ENCODE assay signal across 19 cellular contexts in genomic region chr6:45326698-45327417, GRCh38. TPM values are rescaled to one million over a fixed set of nuclear protein-coding genes. Genes with fewer than 3 reads are reported as not detected.
DNase-seq lines count a peak whose midpoint lies in the region; ATAC-seq, FAIRE-seq and TF ChIP-seq lines count a peak whose summit lies in the region.
"Had no signal": no experiment of that assay in that cellular context is flagged by ENCODE, and none has a peak within 500 bp of the region (broad histone marks: within the 10 kb centered on the region; RNA-seq: fewer than 3 reads in every experiment).

No MANE protein-coding gene starts in this region.

- no peaks in the 10 kb centered on the region for H3K27me3 ChIP-seq in keratinocyte (ENCODE audit: control insufficient read depth, extremely low read depth, insufficient read depth, low read length)
- H3K27me3 ChIP-seq: upper lobe of left lung had no signal

- H3K9me3 ChIP-seq in keratinocyte (ENCODE audit: control insufficient read depth, low read depth, low read length) = no peaks in the 10 kb centered on the region
- H3K9me3 ChIP-seq: upper lobe of left lung had no signal

- H2AFZ ChIP-seq in keratinocyte (ENCODE audit: control insufficient read depth, low read length) = no peak overlapping the region
- H2AFZ ChIP-seq: parathyroid adenoma had no signal

- no peak overlapping the region for H3K27ac ChIP-seq in keratinocyte (ENCODE audit: control insufficient read depth, insufficient read depth, low read length)
- H3K27ac ChIP-seq: parathyroid adenoma had no signal

- no peaks in the 10 kb centered on the region for H3K36me3 ChIP-seq in keratinocyte (ENCODE audit: control insufficient read depth in 2 of 2, extremely low read depth in 1 of 2, insufficient read depth in 2 of 2, low read length in 2 of 2)
- H3K36me3 ChIP-seq: upper lobe of left lung had no signal

- no peak for ATAC-seq in GM21576 (IDR thresholded peaks at IDR 0.05; ENCODE audit: unreplicated experiment)
- ATAC-seq: HCT116, Right ventricle myocardium inferior had no signal

- no peak overlapping the region for H3K27ac Mint-ChIP-seq in Calu3 (ENCODE audit: unreplicated experiment)
- H3K27ac Mint-ChIP-seq: activated CD4-positive, alpha-beta memory T cell treated with anti-CD3 and anti-CD28 coated beads for 36 hours; B cell; dendritic cell treated with granulocyte-macrophage colony-stimulating factor and Interleukin-4, amounts not matched to agents 40 ng/mL and 50 ng/mL, for 4 days had no signal

- intact Hi-C loops in Calu3 (cut with micrococcal nuclease; ENCODE audit: unreplicated experiment) = no loop called here

- H3K27me3 Mint-ChIP-seq in Calu3 (ENCODE audit: unreplicated experiment) = no peaks in the 10 kb centered on the region
- H3K27me3 Mint-ChIP-seq: activated CD4-positive, alpha-beta memory T cell treated with anti-CD3 and anti-CD28 coated beads for 36 hours; B cell; dendritic cell treated with granulocyte-macrophage colony-stimulating factor and Interleukin-4, amounts not matched to agents 40 ng/mL and 50 ng/mL, for 4 days had no signal

- no peaks in the 10 kb centered on the region for H3K9me3 Mint-ChIP-seq in Calu3 (ENCODE audit: low read depth, unreplicated experiment)
- H3K9me3 Mint-ChIP-seq: activated CD4-positive, alpha-beta memory T cell treated with anti-CD3 and anti-CD28 coated beads for 36 hours; dendritic cell treated with granulocyte-macrophage colony-stimulating factor and Interleukin-4, amounts not matched to agents 40 ng/mL and 50 ng/mL, for 4 days had no signal

- DNase-seq in ACHN (peak; percentile 68), Daoy (ENCODE audit: low read depth) (peak; percentile 15), SW480 (ENCODE audit: low spot score) (peak; percentile 42), keratinocyte (ENCODE audit: low read depth, low spot score) (no peak), Calu3 (no peak), putamen (ENCODE audit: low spot score) (no peak)
- no peak for DNase-seq in stimulated activated CD4-positive, alpha-beta T cell treated with anti-CD3 and anti-CD28 coated beads, Interleukin-15, amount 100 ng/mL, for 24 hours
- DNase-seq: activated CD4-positive, alpha-beta memory T cell treated with anti-CD3 and anti-CD28 coated beads for 36 hours; NCI-H187 treated with DMSO at 0.1 percent for 48 hours; NCI-H446 treated with DMSO at 0.1 percent for 48 hours; stimulated activated CD4-positive, alpha-beta T cell treated with anti-CD3 and anti-CD28 coated beads, Interleukin-2, amount 100 ng/mL, for 48 hours; upper lobe of left lung had no signal

- no peak overlapping the region for H3K4me2 ChIP-seq in keratinocyte (ENCODE audit: control insufficient read depth, extremely low read depth, insufficient read depth, low read depth, low read length)

- H3K4me3 ChIP-seq in keratinocyte (ENCODE audit: control insufficient read depth in 2 of 3, extremely low read depth in 1 of 3, insufficient read depth in 2 of 3, low read depth in 1 of 3, low read length in 3 of 3) = no peak overlapping the region
- H3K4me3 ChIP-seq: lung had no signal

- H3K4me1 Mint-ChIP-seq in Calu3 (ENCODE audit: low read depth, unreplicated experiment) = no peaks in the 10 kb centered on the region

- no peaks in the 10 kb centered on the region for H3K36me3 Mint-ChIP-seq in Calu3 (ENCODE audit: insufficient read depth, unreplicated experiment)
- H3K36me3 Mint-ChIP-seq: activated CD4-positive, alpha-beta memory T cell treated with anti-CD3 and anti-CD28 coated beads for 36 hours had no signal

- in situ Hi-C loops in ACHN (cut with HindIII; ENCODE audit: low pct_ligation_motif_present, low pct_unique_long_range_greater_than_20kb, low sequenced_read_pairs) = no loop called here

- dilution Hi-C loops in keratinocyte (cut with MboI; ENCODE audit: extremely low pct_ligation_motif_present, low sequenced_read_pairs) = no loop called here

- H3K4me3 Mint-ChIP-seq in Calu3 (ENCODE audit: low read depth, unreplicated experiment) = no peak overlapping the region
- H3K4me3 Mint-ChIP-seq: activated CD4-positive, alpha-beta memory T cell treated with anti-CD3 and anti-CD28 coated beads for 36 hours; B cell; dendritic cell treated with granulocyte-macrophage colony-stimulating factor and Interleukin-4, amounts not matched to agents 40 ng/mL and 50 ng/mL, for 4 days had no signal

- CTCF ChIA-PET in Calu3 (lab: Charles Lee) = no interaction called here

- peak; percentile 17 for FAIRE-seq in keratinocyte (lab: Jason Lieb, UNC)

- H3K4me1 ChIP-seq in keratinocyte (ENCODE audit: control insufficient read depth, extremely low read depth, insufficient read depth, low read length) = no peaks in the 10 kb centered on the region
- H3K4me1 ChIP-seq: parathyroid adenoma had no signal

- no peaks in the 10 kb centered on the region for H4K20me1 ChIP-seq in keratinocyte (ENCODE audit: control insufficient read depth, extremely low read depth, insufficient read depth, low read length)

- H3K9me1 ChIP-seq in keratinocyte (ENCODE audit: control insufficient read depth, extremely low read depth, insufficient read depth, low read length) = no peaks in the 10 kb centered on the region

- BruUV-seq in Calu3 (replicated peaks; lab: Mats Ljungman, UMichigan) = no TSS peak

- TF ChIP-seq CTCF in keratinocyte (optimal IDR thresholded peaks at IDR 0.05 in 1 of 3, IDR thresholded peaks at IDR 0.05 in 1 of 3, conservative IDR thresholded peaks at IDR 0.05 in 1 of 3; ENCODE audit: extremely low read depth in 1 of 3, insufficient read depth in 2 of 3, low read length in 3 of 3) (no peak), Calu3 (IDR thresholded peaks at IDR 0.05; ENCODE audit: unreplicated experiment) (no peak)

- H3K9ac ChIP-seq in keratinocyte (ENCODE audit: control insufficient read depth, extremely low read depth, insufficient read depth, low read length) = no peak overlapping the region
- H3K9ac ChIP-seq: parathyroid adenoma had no signal

- H3K79me2 ChIP-seq in keratinocyte (ENCODE audit: control insufficient read depth, insufficient read depth, low read length) = no peaks in the 10 kb centered on the region
- H3K79me2 ChIP-seq: parathyroid adenoma had no signal

RNA-seq across cellular contexts. Expression of gene RUNX2, which starts 1.3 kb away (rescaled TPM):
- 11.8 and 13.7 TPM in 2 replicates for total RNA-seq in Daoy (2014; rRNA removed; shearing (Covaris generic))
- 0.79 to 1.4 TPM (median 1.1 TPM) in 3 replicates for polyA plus RNA-seq in keratinocyte
- 0.51 TPM for polyA plus RNA-seq in keratinocyte (2011; ENCODE audit: low read depth)
- polyA plus RNA-seq in keratinocyte (2011; cell fraction: cytosol; rRNA removed) = 0.90 and 1.1 TPM in 2 replicates
- 3.0 and 3.6 TPM in 2 replicates for polyA plus RNA-seq in keratinocyte (2011; cell fraction: nucleus; rRNA removed)
- polyA plus RNA-seq in keratinocyte (2012; ENCODE audit: low replicate concordance) = 0.87 and 2.2 TPM in 2 replicates
- 1.1 to 4.0 TPM (median 1.5 TPM) in 3 replicates for polyA minus RNA-seq in keratinocyte
- 1.7 TPM for polyA minus RNA-seq in keratinocyte (2011; cell fraction: cytosol; rRNA and poly(A)+ RNA removed)
- polyA minus RNA-seq in keratinocyte (2011; cell fraction: nucleus; rRNA and poly(A)+ RNA removed) = 2.1 and 2.6 TPM in 2 replicates
- total RNA-seq in Calu3 (2022) = 0.54 and 0.66 TPM in 2 replicates

RNA-seq across cellular contexts. Expression of gene SUPT3H, which starts 50.9 kb away (rescaled TPM):
- total RNA-seq in Daoy (2014; rRNA removed; shearing (Covaris generic)) = 35.8 and 49.7 TPM in 2 replicates
- 7.6 to 8.1 TPM (median 7.8 TPM) in 3 replicates for polyA plus RNA-seq in keratinocyte
- 9.7 TPM for polyA plus RNA-seq in keratinocyte (2011; ENCODE audit: low read depth)
- 8.2 and 11.7 TPM in 2 replicates for polyA plus RNA-seq in keratinocyte (2011; cell fraction: cytosol; rRNA removed)
- polyA plus RNA-seq in keratinocyte (2011; cell fraction: nucleus; rRNA removed) = 11.3 and 13.1 TPM in 2 replicates
- 5.0 and 5.9 TPM in 2 replicates for polyA plus RNA-seq in keratinocyte (2012; ENCODE audit: low replicate concordance)
- 2.3 to 17.3 TPM (median 10.0 TPM) in 3 replicates for polyA minus RNA-seq in keratinocyte
- 8.1 TPM for polyA minus RNA-seq in keratinocyte (2011; cell fraction: cytosol; rRNA and poly(A)+ RNA removed)
- polyA minus RNA-seq in keratinocyte (2011; cell fraction: nucleus; rRNA and poly(A)+ RNA removed) = 7.1 and 10.5 TPM in 2 replicates
- total RNA-seq in Calu3 (2022) = 7.0 and 10.3 TPM in 2 replicates

Comparison
In these comparisons a context has a peak if more than half of its experiments do, and no peak if none do; other contexts are left out.
1. DNase-seq: peak in ACHN (single experiment), Daoy (single experiment) and SW480 (single experiment); none in keratinocyte (single experiment), Calu3 (single experiment), stimulated activated CD4-positive, alpha-beta T cell treated with anti-CD3 and anti-CD28 coated beads, Interleukin-15, amount 100 ng/mL, for 24 hours (single experiment) and putamen (single experiment).